In genomic region chr4:13365195-13365594, GRCh38 we compare ENCODE assay signal across 19 cellular contexts.
DNase-seq lines count a peak whose midpoint lies in the region; ATAC-seq and TF ChIP-seq lines count a peak whose summit lies in the region.
"Had no signal": no experiment of that assay in that cellular context is flagged by ENCODE, and none has a peak within 500 bp of the region (broad histone marks: within the 10 kb centered on the region; RNA-seq: fewer than 3 reads in every experiment).

No MANE protein-coding gene starts in this region.

- H3K4me1 Mint-ChIP-seq in chondrocyte (ENCODE audit: low read depth), result no peaks in the 10 kb centered on the region
- H3K4me1 Mint-ChIP-seq: CD14-positive monocyte had no signal

- H3K4me3 Mint-ChIP-seq in chondrocyte (ENCODE audit: unreplicated experiment), result no peak overlapping the region
- H3K4me3 Mint-ChIP-seq: CD14-positive monocyte; CD4-positive, alpha-beta memory T cell; HFFc6 had no signal

- H3K27ac ChIP-seq in heart right ventricle, result no peak overlapping the region
- no peak overlapping the region for H3K27ac ChIP-seq in left lung
- H3K27ac ChIP-seq: BLaER1 had no signal

- TF ChIP-seq CTCF in heart right ventricle (IDR thresholded peaks at IDR 0.05), result no peak
- no peak for TF ChIP-seq CTCF in left lung (IDR thresholded peaks at IDR 0.05)
- no peak for TF ChIP-seq CTCF in chondrocyte (IDR thresholded peaks at IDR 0.05)

- no peak overlapping the region for H3K27ac Mint-ChIP-seq in chondrocyte (ENCODE audit: unreplicated experiment)
- H3K27ac Mint-ChIP-seq: HFFc6 had no signal

- H3K4me3 ChIP-seq in heart right ventricle (no peak overlapping the region), left lung (no peak overlapping the region)
- H3K4me3 ChIP-seq: BLaER1, GM12878 had no signal

- H3K4me1 ChIP-seq in heart right ventricle (peaks cover 0 to 14% (median 4%) of the 10 kb centered on the region in 9 donors), left lung (no peaks in the 10 kb centered on the region)
- H3K4me1 ChIP-seq: BLaER1 had no signal

- H3K27me3 Mint-ChIP-seq in chondrocyte (ENCODE audit: low read depth), result no peaks in the 10 kb centered on the region
- H3K27me3 Mint-ChIP-seq: CD4-positive, alpha-beta memory T cell had no signal

- H3K27me3 ChIP-seq in heart right ventricle (no peaks in the 10 kb centered on the region), left lung (no peaks in the 10 kb centered on the region)
- H3K27me3 ChIP-seq: BLaER1 had no signal

- ATAC-seq in heart right ventricle, result peak in 6 of 8 donors; percentile 37 to 70 (median 62)
- ATAC-seq in left cardiac atrium, result no peak
- peak; percentile 86 for ATAC-seq in left lung
- no peak for ATAC-seq in HG02981 (IDR thresholded peaks at IDR 0.05; ENCODE audit: unreplicated experiment)
- ATAC-seq: GM12878, HCT116 had no signal

- intact Hi-C loops in heart right ventricle (cut with DNase I) (no loop called here), left cardiac atrium (cut with DNase I) (no loop called here), left lung (cut with DNase I) (no loop called here)

- H3K36me3 ChIP-seq in heart right ventricle (peaks cover 0 to 20% (median 0%) of the 10 kb centered on the region in 9 donors), left lung (peaks cover 0 to 4% of the 10 kb centered on the region in 2 donors)

- no peaks in the 10 kb centered on the region for H3K9me3 ChIP-seq in heart right ventricle
- no peaks in the 10 kb centered on the region for H3K9me3 ChIP-seq in left lung
- H3K9me3 ChIP-seq: BLaER1 had no signal

- H3K36me3 Mint-ChIP-seq in chondrocyte (ENCODE audit: low read depth), result no peaks in the 10 kb centered on the region

- no peaks in the 10 kb centered on the region for H3K9me3 Mint-ChIP-seq in chondrocyte (ENCODE audit: low read depth)
- H3K9me3 Mint-ChIP-seq: HFFc6 had no signal

- DNase-seq in NCI-H510A (lab: John Stamatoyannopoulos, UW) (peak; percentile 11), NCI-H510A treated with DMSO at 0.1 percent for 48 hours (lab: John Stamatoyannopoulos, UW) (no peak), heart right ventricle (no peak), left cardiac atrium (no peak), left lung (no peak), chondrocyte (ENCODE audit: low spot score) (no peak)
- DNase-seq: 8988T; CD4-positive, alpha-beta memory T cell; DMS153; DND-41; EL; GOT3; H7; HFFc6 had no signal

- WGBS in heart right ventricle, 2 donors, result 33 to 41% methylated on average over 3 of the region's 3 CpGs

Comparison
In these comparisons a context has a peak if more than half of its experiments do, and no peak if none do; other contexts are left out.
1. ATAC-seq: peak in heart right ventricle (6 of 8) and left lung (single experiment); none in left cardiac atrium (0 of 2) and HG02981 (single experiment).